In genomic region chr2:130787841-130788240, GRCh38 we compare ENCODE assay signal across 39 cellular contexts. TPM values are rescaled to one million over a fixed set of nuclear protein-coding genes. Genes with fewer than 3 reads are reported as not detected.
"Had no signal": no experiment of that assay in that cellular context is flagged by ENCODE, and none has a peak within 500 bp of the region (broad histone marks: within the 10 kb centered on the region; RNA-seq: fewer than 3 reads in every experiment).

No MANE protein-coding gene starts in this region.

- H3K36me3 ChIP-seq: ascending aorta, cardiac muscle cell had no signal

- H3K4me1 ChIP-seq: ascending aorta had no signal

- H3K9me3 ChIP-seq: ascending aorta had no signal

- H3K27ac Mint-ChIP-seq: activated B cell treated with CpG ODN at 0.5 μM for 24 hours; activated CD4-positive, alpha-beta memory T cell treated with anti-CD3 and anti-CD28 coated beads for 36 hours; activated CD4-positive, alpha-beta T cell treated with anti-CD3 and anti-CD28 coated beads, Interleukin-2, amount 10 ng/mL, durations not matched to agents 24 days and 14 days; activated CD8-positive, alpha-beta T cell treated with anti-CD3 and anti-CD28 coated beads for 36 hours; activated naive CD4-positive, alpha-beta T cell treated with anti-CD3 and anti-CD28 coated beads, Interleukin-2, amount 10 ng/mL, durations not matched to agents 7 days and 5 days; activated naive CD4-positive, alpha-beta T cell treated with anti-CD3 and anti-CD28 coated beads, Interleukin-2, amount 50 U/mL, for 24 hours; activated naive CD8-positive, alpha-beta T cell; activated naive CD8-positive, alpha-beta T cell treated with anti-CD3 and anti-CD28 coated beads, Interleukin-2, amount 10 ng/mL, durations not matched to agents 7 days and 5 days; activated naive CD8-positive, alpha-beta T cell treated with anti-CD3 and anti-CD28 coated beads, Interleukin-2, amount 50 U/mL, for 24 hours; activated T-cell treated with anti-CD3 and anti-CD28 coated beads, Interleukin-2, amount 50 U/mL, for 72 hours; activated T-helper 1 cell treated with anti-CD3 and anti-CD28 coated beads, Interleukin-12 subunit alpha, Interleukin-12 subunit beta, Interleukin-2, Interleukin-4 antibody, amounts not matched to agents 30 ng/mL and 10 ng/mL and 1 ng/mL, durations not matched to agents 14 hours and 24 hours and 36 hours; activated T-helper 2 cell treated with anti-CD3 and anti-CD28 coated beads, Interferon-gamma antibody, Interleukin-2, Interleukin-4, amounts not matched to agents 10 μg/mL and 5 μg/mL and 100 μg/mL, durations not matched to agents 14 hours and 24 hours and 36 hours; brain; T-helper 1 cell treated with Interleukin-12 subunit alpha and Interleukin-12 subunit beta and Interleukin-4 antibody, amounts not matched to agents 30 μg/mL and 1 μg/mL, for 36 hours; T-helper 2 cell treated with Interferon-gamma antibody and Interleukin-4, amounts not matched to agents 5 μg/mL and 100 μg/mL, for 36 hours had no signal

- DNase-seq: activated B cell treated with CpG ODN at 0.5 μM for 24 hours; activated CD4-positive, alpha-beta memory T cell treated with anti-CD3 and anti-CD28 coated beads for 36 hours; activated CD4-positive, alpha-beta T cell treated with anti-CD3 and anti-CD28 coated beads for 4 hours; activated CD4-positive, alpha-beta T cell treated with anti-CD3 and anti-CD28 coated beads, Interleukin-2, amount 10 ng/mL, durations not matched to agents 24 days and 14 days; activated CD4-positive, alpha-beta T cell treated with anti-CD3 and anti-CD28 coated beads, Interleukin-2, amount 50 U/mL, for 1 hour; activated CD4-positive, alpha-beta T cell treated with anti-CD3 and anti-CD28 coated beads, Interleukin-2, amount 50 U/mL, for 4 hours; activated CD4-positive, CD25-positive, alpha-beta regulatory T cell treated with anti-CD3 and anti-CD28 coated beads, Interleukin-2, amount 50 U/mL, for 72 hours; activated CD8-positive, alpha-beta memory T cell treated with anti-CD3 and anti-CD28 coated beads, Interleukin-2, amount 50 U/mL, for 4 hours; activated CD8-positive, alpha-beta T cell treated with anti-CD3 and anti-CD28 coated beads for 36 hours; activated effector memory CD4-positive, alpha-beta T cell treated with Interleukin-2 at 50 U/mL for 16 hours; activated gamma-delta T cell; activated naive CD4-positive, alpha-beta T cell treated with anti-CD3 and anti-CD28 coated beads, Interleukin-2, amount 10 ng/mL, durations not matched to agents 7 days and 5 days; activated naive CD4-positive, alpha-beta T cell treated with Interleukin-2 at 50 U/mL for 16 hours; activated naive CD8-positive, alpha-beta T cell treated with anti-CD3 and anti-CD28 coated beads, Interleukin-2, amount 10 ng/mL, durations not matched to agents 7 days and 5 days; activated naive CD8-positive, alpha-beta T cell treated with anti-CD3 and anti-CD28 coated beads, Interleukin-2, amount 50 U/mL, for 24 hours; activated T-cell treated with anti-CD3 and anti-CD28 coated beads for 4 hours; activated T-cell treated with anti-CD3 and anti-CD28 coated beads, Interleukin-2, amount 50 U/mL, for 1 hour; activated T-cell treated with anti-CD3 and anti-CD28 coated beads, Interleukin-2, amount 50 U/mL, for 4 hours; activated T-cell treated with anti-CD3 and anti-CD28 coated beads, Interleukin-2, amount 50 U/mL, for 72 hours; amygdala; anterior cingulate cortex; caudate nucleus; cerebellar nuclear complex; T-helper 1 cell; T-helper 2 cell; T-helper 9 cell had no signal

- H3K27ac ChIP-seq: ascending aorta, cardiac muscle cell, VCaP had no signal

- H3K4me1 Mint-ChIP-seq: activated B cell treated with CpG ODN at 0.5 μM for 24 hours; activated CD4-positive, alpha-beta T cell treated with anti-CD3 and anti-CD28 coated beads, Interleukin-2, amount 10 ng/mL, durations not matched to agents 24 days and 14 days; activated naive CD4-positive, alpha-beta T cell treated with anti-CD3 and anti-CD28 coated beads, Interleukin-2, amount 10 ng/mL, durations not matched to agents 7 days and 5 days; activated naive CD4-positive, alpha-beta T cell treated with anti-CD3 and anti-CD28 coated beads, Interleukin-2, amount 50 U/mL, for 24 hours; activated naive CD8-positive, alpha-beta T cell treated with anti-CD3 and anti-CD28 coated beads, Interleukin-2, amount 10 ng/mL, durations not matched to agents 7 days and 5 days; activated naive CD8-positive, alpha-beta T cell treated with anti-CD3 and anti-CD28 coated beads, Interleukin-2, amount 50 U/mL, for 24 hours; brain; central memory CD8-positive, alpha-beta T cell had no signal

- H3K9me3 Mint-ChIP-seq: activated B cell treated with CpG ODN at 0.5 μM for 24 hours; activated CD4-positive, alpha-beta T cell treated with anti-CD3 and anti-CD28 coated beads, Interleukin-2, amount 10 ng/mL, durations not matched to agents 24 days and 14 days; activated CD8-positive, alpha-beta T cell treated with anti-CD3 and anti-CD28 coated beads for 36 hours; activated naive CD4-positive, alpha-beta T cell treated with anti-CD3 and anti-CD28 coated beads, Interleukin-2, amount 10 ng/mL, durations not matched to agents 7 days and 5 days; activated naive CD4-positive, alpha-beta T cell treated with anti-CD3 and anti-CD28 coated beads, Interleukin-2, amount 50 U/mL, for 24 hours; activated naive CD8-positive, alpha-beta T cell treated with anti-CD3 and anti-CD28 coated beads, Interleukin-2, amount 10 ng/mL, durations not matched to agents 7 days and 5 days; activated naive CD8-positive, alpha-beta T cell treated with anti-CD3 and anti-CD28 coated beads, Interleukin-2, amount 50 U/mL, for 24 hours; activated T-cell treated with anti-CD3 and anti-CD28 coated beads, Interleukin-2, amount 50 U/mL, for 4 hours; activated T-cell treated with anti-CD3 and anti-CD28 coated beads, Interleukin-2, amount 50 U/mL, for 72 hours; activated T-helper 1 cell treated with anti-CD3 and anti-CD28 coated beads, Interleukin-12 subunit alpha, Interleukin-12 subunit beta, Interleukin-2, Interleukin-4 antibody, amounts not matched to agents 30 ng/mL and 10 ng/mL and 1 ng/mL, durations not matched to agents 14 hours and 24 hours and 36 hours; activated T-helper 2 cell treated with anti-CD3 and anti-CD28 coated beads, Interferon-gamma antibody, Interleukin-2, Interleukin-4, amounts not matched to agents 10 μg/mL and 5 μg/mL and 100 μg/mL, durations not matched to agents 14 hours and 24 hours and 36 hours; central memory CD8-positive, alpha-beta T cell; T-helper 1 cell treated with Interleukin-12 subunit alpha and Interleukin-12 subunit beta and Interleukin-4 antibody, amounts not matched to agents 30 μg/mL and 1 μg/mL, for 36 hours; T-helper 2 cell treated with Interferon-gamma antibody and Interleukin-4, amounts not matched to agents 5 μg/mL and 100 μg/mL, for 36 hours had no signal

- H3K36me3 Mint-ChIP-seq: activated CD4-positive, alpha-beta memory T cell treated with anti-CD3 and anti-CD28 coated beads for 36 hours; activated naive CD4-positive, alpha-beta T cell treated with anti-CD3 and anti-CD28 coated beads, Interleukin-2, amount 10 ng/mL, durations not matched to agents 7 days and 5 days; activated naive CD4-positive, alpha-beta T cell treated with anti-CD3 and anti-CD28 coated beads, Interleukin-2, amount 50 U/mL, for 24 hours; activated naive CD8-positive, alpha-beta T cell; activated naive CD8-positive, alpha-beta T cell treated with anti-CD3 and anti-CD28 coated beads, Interleukin-2, amount 10 ng/mL, durations not matched to agents 7 days and 5 days; brain had no signal

- H3K4me3 Mint-ChIP-seq: activated B cell treated with CpG ODN at 0.5 μM for 24 hours; activated CD4-positive, alpha-beta memory T cell treated with anti-CD3 and anti-CD28 coated beads for 36 hours; activated CD4-positive, alpha-beta T cell treated with anti-CD3 and anti-CD28 coated beads, Interleukin-2, amount 10 ng/mL, durations not matched to agents 24 days and 14 days; activated CD8-positive, alpha-beta T cell treated with anti-CD3 and anti-CD28 coated beads for 36 hours; activated naive CD4-positive, alpha-beta T cell treated with anti-CD3 and anti-CD28 coated beads, Interleukin-2, amount 10 ng/mL, durations not matched to agents 7 days and 5 days; activated naive CD4-positive, alpha-beta T cell treated with anti-CD3 and anti-CD28 coated beads, Interleukin-2, amount 50 U/mL, for 24 hours; activated naive CD8-positive, alpha-beta T cell; activated naive CD8-positive, alpha-beta T cell treated with anti-CD3 and anti-CD28 coated beads, Interleukin-2, amount 10 ng/mL, durations not matched to agents 7 days and 5 days; activated naive CD8-positive, alpha-beta T cell treated with anti-CD3 and anti-CD28 coated beads, Interleukin-2, amount 50 U/mL, for 24 hours; activated T-cell treated with anti-CD3 and anti-CD28 coated beads, Interleukin-2, amount 50 U/mL, for 4 hours; activated T-cell treated with anti-CD3 and anti-CD28 coated beads, Interleukin-2, amount 50 U/mL, for 72 hours; activated T-helper 1 cell treated with anti-CD3 and anti-CD28 coated beads, Interleukin-12 subunit alpha, Interleukin-12 subunit beta, Interleukin-2, Interleukin-4 antibody, amounts not matched to agents 30 ng/mL and 10 ng/mL and 1 ng/mL, durations not matched to agents 14 hours and 24 hours and 36 hours; brain; central memory CD8-positive, alpha-beta T cell; T-helper 1 cell treated with Interleukin-12 subunit alpha and Interleukin-12 subunit beta and Interleukin-4 antibody, amounts not matched to agents 30 μg/mL and 1 μg/mL, for 36 hours; T-helper 2 cell treated with Interferon-gamma antibody and Interleukin-4, amounts not matched to agents 5 μg/mL and 100 μg/mL, for 36 hours had no signal

- H3K27me3 ChIP-seq: ascending aorta, cardiac muscle cell had no signal

- H3K4me3 ChIP-seq: ascending aorta, cardiac muscle cell had no signal

RNA-seq across cellular contexts. Expression of gene AMER3, which starts 32.5 kb away (rescaled TPM):
- total RNA-seq: activated B cell treated with CpG ODN at 0.5 μM for 24 hours; activated CD4-positive, alpha-beta memory T cell treated with anti-CD3 and anti-CD28 coated beads for 36 hours; activated CD4-positive, alpha-beta T cell treated with anti-CD3 and anti-CD28 coated beads, Interleukin-2, amount 10 ng/mL, durations not matched to agents 24 days and 14 days; activated CD8-positive, alpha-beta memory T cell treated with anti-CD3 and anti-CD28 coated beads for 36 hours; activated CD8-positive, alpha-beta T cell treated with anti-CD3 and anti-CD28 coated beads for 36 hours; activated naive CD8-positive, alpha-beta T cell treated with anti-CD3 and anti-CD28 coated beads, Interleukin-2, amount 10 ng/mL, durations not matched to agents 7 days and 5 days; activated T-cell treated with anti-CD3 and anti-CD28 coated beads, Interleukin-2, amount 50 U/mL, for 4 hours; activated T-cell treated with anti-CD3 and anti-CD28 coated beads, Interleukin-2, amount 50 U/mL, for 72 hours; activated T-helper 1 cell treated with anti-CD3 and anti-CD28 coated beads, Interleukin-12 subunit alpha, Interleukin-12 subunit beta, Interleukin-2, Interleukin-4 antibody, amounts not matched to agents 30 ng/mL and 10 ng/mL and 1 ng/mL, durations not matched to agents 14 hours and 24 hours and 36 hours; activated T-helper 2 cell treated with anti-CD3 and anti-CD28 coated beads, Interferon-gamma antibody, Interleukin-2, Interleukin-4, amounts not matched to agents 10 μg/mL and 5 μg/mL and 100 μg/mL, durations not matched to agents 14 hours and 24 hours and 36 hours; ascending aorta had no signal

RNA-seq across cellular contexts. Expression of gene GPR148, which starts 59.0 kb away (rescaled TPM):
- total RNA-seq: activated B cell treated with CpG ODN at 0.5 μM for 24 hours; activated CD4-positive, alpha-beta memory T cell treated with anti-CD3 and anti-CD28 coated beads for 36 hours; activated CD4-positive, alpha-beta T cell treated with anti-CD3 and anti-CD28 coated beads, Interleukin-2, amount 10 ng/mL, durations not matched to agents 24 days and 14 days; activated CD8-positive, alpha-beta memory T cell treated with anti-CD3 and anti-CD28 coated beads for 36 hours; activated CD8-positive, alpha-beta T cell treated with anti-CD3 and anti-CD28 coated beads for 36 hours; activated naive CD8-positive, alpha-beta T cell treated with anti-CD3 and anti-CD28 coated beads, Interleukin-2, amount 10 ng/mL, durations not matched to agents 7 days and 5 days; activated T-cell treated with anti-CD3 and anti-CD28 coated beads, Interleukin-2, amount 50 U/mL, for 4 hours; activated T-cell treated with anti-CD3 and anti-CD28 coated beads, Interleukin-2, amount 50 U/mL, for 72 hours; activated T-helper 1 cell treated with anti-CD3 and anti-CD28 coated beads, Interleukin-12 subunit alpha, Interleukin-12 subunit beta, Interleukin-2, Interleukin-4 antibody, amounts not matched to agents 30 ng/mL and 10 ng/mL and 1 ng/mL, durations not matched to agents 14 hours and 24 hours and 36 hours; activated T-helper 2 cell treated with anti-CD3 and anti-CD28 coated beads, Interferon-gamma antibody, Interleukin-2, Interleukin-4, amounts not matched to agents 10 μg/mL and 5 μg/mL and 100 μg/mL, durations not matched to agents 14 hours and 24 hours and 36 hours; ascending aorta; bronchial epithelial cell; cardiac muscle cell had no signal
- polyA plus RNA-seq: cardiac muscle cell had no signal
